Comparison of ENCODE assay signal across 2 cellular contexts in the genomic region with DNA sequence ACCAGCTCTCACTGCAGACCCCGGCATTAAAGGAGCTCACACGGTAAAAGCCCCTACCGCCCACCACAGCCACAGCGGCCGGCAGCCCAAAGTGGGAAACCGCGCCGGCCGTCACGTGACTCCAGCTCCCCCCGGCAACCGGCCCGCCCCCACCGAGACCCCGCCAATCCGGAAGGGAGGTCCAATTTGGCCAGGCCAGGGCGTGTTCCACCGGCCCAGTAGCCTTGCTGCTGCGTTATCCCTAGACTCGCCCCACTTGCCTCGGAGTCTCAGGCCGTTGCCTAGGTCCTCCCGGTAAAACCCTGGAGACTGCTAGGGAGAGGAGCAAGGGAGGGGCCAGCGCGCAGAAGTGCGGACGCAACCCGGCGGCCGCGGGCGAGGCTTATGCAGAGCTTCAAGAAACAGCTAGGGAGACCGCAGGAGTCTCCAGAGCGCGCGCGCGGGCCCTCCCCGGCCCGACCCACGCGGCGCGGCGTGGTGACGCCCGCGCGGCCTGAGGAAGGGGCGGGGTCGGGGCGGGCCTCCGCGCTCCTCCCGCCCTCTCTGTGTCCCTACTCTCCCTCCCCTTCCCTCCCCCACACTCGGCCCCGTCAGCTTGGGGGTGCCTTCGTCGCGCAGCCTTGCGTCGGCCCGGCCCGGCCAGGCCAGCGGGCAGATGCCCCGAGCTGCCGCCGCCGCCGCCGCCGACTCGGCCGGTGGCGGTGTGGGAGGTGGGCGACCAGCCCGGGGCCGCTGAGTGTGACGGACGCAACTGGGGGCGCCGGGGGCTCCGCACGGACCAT.
TF ChIP-seq lines count a peak whose summit lies in the region.

A gene with protein sequence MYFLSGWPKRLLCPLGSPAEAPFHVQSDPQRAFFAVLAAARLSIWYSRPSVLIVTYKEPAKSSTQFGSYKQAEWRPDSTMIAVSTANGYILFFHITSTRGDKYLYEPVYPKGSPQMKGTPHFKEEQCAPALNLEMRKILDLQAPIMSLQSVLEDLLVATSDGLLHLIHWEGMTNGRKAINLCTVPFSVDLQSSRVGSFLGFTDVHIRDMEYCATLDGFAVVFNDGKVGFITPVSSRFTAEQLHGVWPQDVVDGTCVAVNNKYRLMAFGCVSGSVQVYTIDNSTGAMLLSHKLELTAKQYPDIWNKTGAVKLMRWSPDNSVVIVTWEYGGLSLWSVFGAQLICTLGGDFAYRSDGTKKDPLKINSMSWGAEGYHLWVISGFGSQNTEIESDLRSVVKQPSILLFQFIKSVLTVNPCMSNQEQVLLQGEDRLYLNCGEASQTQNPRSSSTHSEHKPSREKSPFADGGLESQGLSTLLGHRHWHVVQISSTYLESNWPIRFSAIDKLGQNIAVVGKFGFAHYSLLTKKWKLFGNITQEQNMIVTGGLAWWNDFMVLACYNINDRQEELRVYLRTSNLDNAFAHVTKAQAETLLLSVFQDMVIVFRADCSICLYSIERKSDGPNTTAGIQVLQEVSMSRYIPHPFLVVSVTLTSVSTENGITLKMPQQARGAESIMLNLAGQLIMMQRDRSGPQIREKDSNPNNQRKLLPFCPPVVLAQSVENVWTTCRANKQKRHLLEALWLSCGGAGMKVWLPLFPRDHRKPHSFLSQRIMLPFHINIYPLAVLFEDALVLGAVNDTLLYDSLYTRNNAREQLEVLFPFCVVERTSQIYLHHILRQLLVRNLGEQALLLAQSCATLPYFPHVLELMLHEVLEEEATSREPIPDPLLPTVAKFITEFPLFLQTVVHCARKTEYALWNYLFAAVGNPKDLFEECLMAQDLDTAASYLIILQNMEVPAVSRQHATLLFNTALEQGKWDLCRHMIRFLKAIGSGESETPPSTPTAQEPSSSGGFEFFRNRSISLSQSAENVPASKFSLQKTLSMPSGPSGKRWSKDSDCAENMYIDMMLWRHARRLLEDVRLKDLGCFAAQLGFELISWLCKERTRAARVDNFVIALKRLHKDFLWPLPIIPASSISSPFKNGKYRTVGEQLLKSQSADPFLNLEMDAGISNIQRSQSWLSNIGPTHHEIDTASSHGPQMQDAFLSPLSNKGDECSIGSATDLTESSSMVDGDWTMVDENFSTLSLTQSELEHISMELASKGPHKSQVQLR (N-terminal part only) (plus strand): TSS at position 578 of the 782 bp plus-strand sequence. CDS start 203 bp downstream, at position 781.

TF ChIP-seq in HEK293, 187 proteins besides CTCF, POLR2A, EP300 and RAD21 (continued from another document):
- TF ChIP-seq, protein P1, sequence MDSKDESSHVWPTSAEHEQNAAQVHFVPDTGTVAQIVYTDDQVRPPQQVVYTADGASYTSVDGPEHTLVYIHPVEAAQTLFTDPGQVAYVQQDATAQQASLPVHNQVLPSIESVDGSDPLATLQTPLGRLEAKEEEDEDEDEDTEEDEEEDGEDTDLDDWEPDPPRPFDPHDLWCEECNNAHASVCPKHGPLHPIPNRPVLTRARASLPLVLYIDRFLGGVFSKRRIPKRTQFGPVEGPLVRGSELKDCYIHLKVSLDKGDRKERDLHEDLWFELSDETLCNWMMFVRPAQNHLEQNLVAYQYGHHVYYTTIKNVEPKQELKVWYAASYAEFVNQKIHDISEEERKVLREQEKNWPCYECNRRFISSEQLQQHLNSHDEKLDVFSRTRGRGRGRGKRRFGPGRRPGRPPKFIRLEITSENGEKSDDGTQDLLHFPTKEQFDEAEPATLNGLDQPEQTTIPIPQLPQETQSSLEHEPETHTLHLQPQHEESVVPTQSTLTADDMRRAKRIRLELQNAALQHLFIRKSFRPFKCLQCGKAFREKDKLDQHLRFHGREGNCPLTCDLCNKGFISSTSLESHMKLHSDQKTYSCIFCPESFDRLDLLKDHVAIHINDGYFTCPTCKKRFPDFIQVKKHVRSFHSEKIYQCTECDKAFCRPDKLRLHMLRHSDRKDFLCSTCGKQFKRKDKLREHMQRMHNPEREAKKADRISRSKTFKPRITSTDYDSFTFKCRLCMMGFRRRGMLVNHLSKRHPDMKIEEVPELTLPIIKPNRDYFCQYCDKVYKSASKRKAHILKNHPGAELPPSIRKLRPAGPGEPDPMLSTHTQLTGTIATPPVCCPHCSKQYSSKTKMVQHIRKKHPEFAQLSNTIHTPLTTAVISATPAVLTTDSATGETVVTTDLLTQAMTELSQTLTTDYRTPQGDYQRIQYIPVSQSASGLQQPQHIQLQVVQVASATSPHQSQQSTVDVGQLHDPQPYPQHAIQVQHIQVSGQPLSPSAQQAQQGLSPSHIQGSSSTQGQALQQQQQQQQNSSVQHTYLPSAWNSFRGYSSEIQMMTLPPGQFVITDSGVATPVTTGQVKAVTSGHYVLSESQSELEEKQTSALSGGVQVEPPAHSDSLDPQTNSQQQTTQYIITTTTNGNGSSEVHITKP (tag by site-specific recombination; IDR thresholded peaks at IDR 0.05), result peak; percentile 49
- TF ChIP-seq, protein P2, sequence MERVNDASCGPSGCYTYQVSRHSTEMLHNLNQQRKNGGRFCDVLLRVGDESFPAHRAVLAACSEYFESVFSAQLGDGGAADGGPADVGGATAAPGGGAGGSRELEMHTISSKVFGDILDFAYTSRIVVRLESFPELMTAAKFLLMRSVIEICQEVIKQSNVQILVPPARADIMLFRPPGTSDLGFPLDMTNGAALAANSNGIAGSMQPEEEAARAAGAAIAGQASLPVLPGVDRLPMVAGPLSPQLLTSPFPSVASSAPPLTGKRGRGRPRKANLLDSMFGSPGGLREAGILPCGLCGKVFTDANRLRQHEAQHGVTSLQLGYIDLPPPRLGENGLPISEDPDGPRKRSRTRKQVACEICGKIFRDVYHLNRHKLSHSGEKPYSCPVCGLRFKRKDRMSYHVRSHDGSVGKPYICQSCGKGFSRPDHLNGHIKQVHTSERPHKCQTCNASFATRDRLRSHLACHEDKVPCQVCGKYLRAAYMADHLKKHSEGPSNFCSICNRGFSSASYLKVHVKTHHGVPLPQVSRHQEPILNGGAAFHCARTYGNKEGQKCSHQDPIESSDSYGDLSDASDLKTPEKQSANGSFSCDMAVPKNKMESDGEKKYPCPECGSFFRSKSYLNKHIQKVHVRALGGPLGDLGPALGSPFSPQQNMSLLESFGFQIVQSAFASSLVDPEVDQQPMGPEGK (tag by site-specific recombination; IDR thresholded peaks at IDR 0.05), result peak; percentile 66
- TF ChIP-seq ZNF416 (tag by site-specific recombination; IDR thresholded peaks at IDR 0.05) (no peak), ZNF510 (tag by site-specific recombination; IDR thresholded peaks at IDR 0.05; ENCODE audit: insufficient replicate concordance) (no peak), ZBTB21 (tag by site-specific recombination; IDR thresholded peaks at IDR 0.05) (no peak), ZNF202 (tag by site-specific recombination; IDR thresholded peaks at IDR 0.05; ENCODE audit: borderline replicate concordance) (0 out of 2 replicates have a peak, but pooled peaks have one; percentile 16), ZNF76 (tag by site-specific recombination; IDR thresholded peaks at IDR 0.05; ENCODE audit: borderline replicate concordance, low read depth) (peak; percentile 21; the same call in 1 of the 2 replicates), ZSCAN30 (tag by site-specific recombination; IDR thresholded peaks at IDR 0.05) (0 out of 2 replicates have a peak, but pooled peaks have one; percentile 33), ZXDB (tag by site-specific recombination; IDR thresholded peaks at IDR 0.05) (peak; percentile 30; the same call in 1 of the 2 replicates), ZEB2 (tag by site-specific recombination; IDR thresholded peaks at IDR 0.05) (0 out of 2 replicates have a peak, but pooled peaks have one; percentile 20), ZNF112 (tag by site-specific recombination; IDR thresholded peaks at IDR 0.05) (no peak), KLF16 (tag by site-specific recombination; IDR thresholded peaks at IDR 0.05) (0 out of 2 replicates have a peak, but pooled peaks have one; percentile 61)

TF ChIP-seq in SK-N-SH, 30 proteins besides CTCF, POLR2A, EP300 and RAD21 (continued from another document):
- TF ChIP-seq, protein P3, sequence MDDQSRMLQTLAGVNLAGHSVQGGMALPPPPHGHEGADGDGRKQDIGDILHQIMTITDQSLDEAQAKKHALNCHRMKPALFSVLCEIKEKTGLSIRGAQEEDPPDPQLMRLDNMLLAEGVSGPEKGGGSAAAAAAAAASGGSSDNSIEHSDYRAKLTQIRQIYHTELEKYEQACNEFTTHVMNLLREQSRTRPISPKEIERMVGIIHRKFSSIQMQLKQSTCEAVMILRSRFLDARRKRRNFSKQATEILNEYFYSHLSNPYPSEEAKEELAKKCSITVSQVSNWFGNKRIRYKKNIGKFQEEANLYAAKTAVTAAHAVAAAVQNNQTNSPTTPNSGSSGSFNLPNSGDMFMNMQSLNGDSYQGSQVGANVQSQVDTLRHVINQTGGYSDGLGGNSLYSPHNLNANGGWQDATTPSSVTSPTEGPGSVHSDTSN (IDR thresholded peaks at IDR 0.05), result no peak
- peak; percentile 77 for TF ChIP-seq MXI1 (IDR thresholded peaks at IDR 0.05; ENCODE audit: low read depth, low read length)
- TF ChIP-seq RCOR1 (IDR thresholded peaks at IDR 0.05; ENCODE audit: low read length), result no peak
